ENCODE assay signal across 1 cellular context in the genomic region with DNA sequence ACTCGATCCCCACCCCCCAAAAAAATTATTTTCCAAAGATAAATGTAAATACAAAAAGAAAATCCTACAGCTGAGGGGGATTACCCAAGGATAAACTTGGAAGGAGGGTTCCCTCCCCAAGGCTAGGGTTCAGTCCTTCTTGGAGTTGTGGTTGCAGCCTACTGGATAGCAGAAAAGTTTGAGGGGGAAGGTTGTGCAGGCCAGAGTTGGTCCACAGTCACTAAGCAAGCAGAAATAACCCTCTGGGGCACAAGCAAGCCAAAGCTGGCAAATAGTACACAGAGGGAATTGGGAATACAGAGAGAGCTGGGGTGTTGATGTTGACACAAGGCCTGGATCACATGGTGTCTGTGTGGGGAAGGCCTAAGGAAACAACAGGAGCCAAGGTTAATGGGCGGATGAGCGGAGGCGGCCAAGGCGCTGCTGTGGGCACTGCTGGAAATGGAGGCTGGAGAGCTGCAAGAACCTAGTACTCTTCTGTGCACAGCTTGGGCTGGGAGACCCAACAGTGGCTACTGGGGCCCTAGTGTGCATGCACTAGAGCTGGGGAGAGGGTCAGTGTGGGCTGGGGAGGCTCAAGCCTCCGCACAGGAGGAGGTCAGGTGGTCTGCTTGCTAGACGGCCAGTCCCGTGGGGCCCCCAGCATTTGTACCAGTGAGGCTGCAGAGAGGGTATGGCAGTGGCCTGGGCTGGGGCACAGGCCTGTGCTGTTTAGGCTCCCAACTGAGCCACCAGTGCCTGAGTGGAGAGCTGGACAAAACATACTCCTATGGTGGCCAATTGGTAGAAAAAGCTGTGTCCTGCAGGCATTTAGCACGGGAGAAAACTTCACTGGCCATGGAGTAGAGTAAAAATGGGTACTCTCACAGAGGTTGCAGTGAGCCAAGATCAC.
TF ChIP-seq lines count a peak whose summit lies in the region.

No MANE protein-coding gene starts in this region.

TF ChIP-seq in HepG2, 621 proteins besides CTCF, POLR2A, EP300 and RAD21 (continued from another document and continues in another):
- TF ChIP-seq, protein P1, sequence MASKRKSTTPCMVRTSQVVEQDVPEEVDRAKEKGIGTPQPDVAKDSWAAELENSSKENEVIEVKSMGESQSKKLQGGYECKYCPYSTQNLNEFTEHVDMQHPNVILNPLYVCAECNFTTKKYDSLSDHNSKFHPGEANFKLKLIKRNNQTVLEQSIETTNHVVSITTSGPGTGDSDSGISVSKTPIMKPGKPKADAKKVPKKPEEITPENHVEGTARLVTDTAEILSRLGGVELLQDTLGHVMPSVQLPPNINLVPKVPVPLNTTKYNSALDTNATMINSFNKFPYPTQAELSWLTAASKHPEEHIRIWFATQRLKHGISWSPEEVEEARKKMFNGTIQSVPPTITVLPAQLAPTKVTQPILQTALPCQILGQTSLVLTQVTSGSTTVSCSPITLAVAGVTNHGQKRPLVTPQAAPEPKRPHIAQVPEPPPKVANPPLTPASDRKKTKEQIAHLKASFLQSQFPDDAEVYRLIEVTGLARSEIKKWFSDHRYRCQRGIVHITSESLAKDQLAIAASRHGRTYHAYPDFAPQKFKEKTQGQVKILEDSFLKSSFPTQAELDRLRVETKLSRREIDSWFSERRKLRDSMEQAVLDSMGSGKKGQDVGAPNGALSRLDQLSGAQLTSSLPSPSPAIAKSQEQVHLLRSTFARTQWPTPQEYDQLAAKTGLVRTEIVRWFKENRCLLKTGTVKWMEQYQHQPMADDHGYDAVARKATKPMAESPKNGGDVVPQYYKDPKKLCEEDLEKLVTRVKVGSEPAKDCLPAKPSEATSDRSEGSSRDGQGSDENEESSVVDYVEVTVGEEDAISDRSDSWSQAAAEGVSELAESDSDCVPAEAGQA (IDR thresholded peaks at IDR 0.05; ENCODE audit: low read depth), result peak; percentile 65; the same call in 1 of the 2 replicates
- TF ChIP-seq, protein P1 (CRISPR knock-in tag; IDR thresholded peaks at IDR 0.05; ENCODE audit: borderline replicate concordance), result no peak
- TF ChIP-seq TMF1 (CRISPR knock-in tag; IDR thresholded peaks at IDR 0.05; ENCODE audit: low read depth), result no peak; the same call in 1 of the 2 replicates
- peak; percentile 56 for TF ChIP-seq RBM39 (IDR thresholded peaks at IDR 0.05; ENCODE audit: low read depth, low read length, poor library complexity, severe bottlenecking)
- no peak for TF ChIP-seq ZSCAN22 (CRISPR knock-in tag; IDR thresholded peaks at IDR 0.05)
- TF ChIP-seq TAF1 (CRISPR knock-in tag; IDR thresholded peaks at IDR 0.05), result peak; percentile 34
- no peak for TF ChIP-seq ZNF616 (CRISPR knock-in tag; IDR thresholded peaks at IDR 0.05; ENCODE audit: low read depth)
- TF ChIP-seq, protein P2, sequence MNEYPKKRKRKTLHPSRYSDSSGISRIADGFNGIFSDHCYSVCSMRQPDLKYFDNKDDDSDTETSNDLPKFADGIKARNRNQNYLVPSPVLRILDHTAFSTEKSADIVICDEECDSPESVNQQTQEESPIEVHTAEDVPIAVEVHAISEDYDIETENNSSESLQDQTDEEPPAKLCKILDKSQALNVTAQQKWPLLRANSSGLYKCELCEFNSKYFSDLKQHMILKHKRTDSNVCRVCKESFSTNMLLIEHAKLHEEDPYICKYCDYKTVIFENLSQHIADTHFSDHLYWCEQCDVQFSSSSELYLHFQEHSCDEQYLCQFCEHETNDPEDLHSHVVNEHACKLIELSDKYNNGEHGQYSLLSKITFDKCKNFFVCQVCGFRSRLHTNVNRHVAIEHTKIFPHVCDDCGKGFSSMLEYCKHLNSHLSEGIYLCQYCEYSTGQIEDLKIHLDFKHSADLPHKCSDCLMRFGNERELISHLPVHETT (CRISPR knock-in tag; conservative IDR thresholded peaks at IDR 0.05), result 0 out of 2 replicates have a peak, but pooled peaks have one; percentile 59
- no peak for TF ChIP-seq ZNF383 (CRISPR knock-in tag; IDR thresholded peaks at IDR 0.05; ENCODE audit: borderline replicate concordance)
- peak; percentile 29; the same call in 1 of the 2 replicates for TF ChIP-seq ZZZ3 (CRISPR knock-in tag; IDR thresholded peaks at IDR 0.05; ENCODE audit: borderline replicate concordance)
- TF ChIP-seq AHR (CRISPR knock-in tag; IDR thresholded peaks at IDR 0.05), result peak; percentile 61; the same call in 1 of the 2 replicates
- TF ChIP-seq ZNF335 (CRISPR knock-in tag; IDR thresholded peaks at IDR 0.05), result peak; percentile 74
- TF ChIP-seq ZIK1 (CRISPR knock-in tag; IDR thresholded peaks at IDR 0.05; ENCODE audit: borderline replicate concordance, low read depth), result peak; percentile 48; the same call in 1 of the 2 replicates
- peak; percentile 80 for TF ChIP-seq RXRB (CRISPR knock-in tag; IDR thresholded peaks at IDR 0.05; ENCODE audit: borderline replicate concordance)
- TF ChIP-seq ELF3 (CRISPR knock-in tag; IDR thresholded peaks at IDR 0.05), result peak; percentile 89
- peak; percentile 87 for TF ChIP-seq HDAC1 (CRISPR knock-in tag; IDR thresholded peaks at IDR 0.05)
- peak; percentile 43; the same call in 1 of the 2 replicates for TF ChIP-seq ZNF816 (CRISPR knock-in tag; IDR thresholded peaks at IDR 0.05; ENCODE audit: borderline replicate concordance)
- peak; percentile 41; the same call in 1 of the 2 replicates for TF ChIP-seq CREM (IDR thresholded peaks at IDR 0.05)
- TF ChIP-seq CREM (CRISPR knock-in tag; IDR thresholded peaks at IDR 0.05), result no peak
- TF ChIP-seq, protein P3, sequence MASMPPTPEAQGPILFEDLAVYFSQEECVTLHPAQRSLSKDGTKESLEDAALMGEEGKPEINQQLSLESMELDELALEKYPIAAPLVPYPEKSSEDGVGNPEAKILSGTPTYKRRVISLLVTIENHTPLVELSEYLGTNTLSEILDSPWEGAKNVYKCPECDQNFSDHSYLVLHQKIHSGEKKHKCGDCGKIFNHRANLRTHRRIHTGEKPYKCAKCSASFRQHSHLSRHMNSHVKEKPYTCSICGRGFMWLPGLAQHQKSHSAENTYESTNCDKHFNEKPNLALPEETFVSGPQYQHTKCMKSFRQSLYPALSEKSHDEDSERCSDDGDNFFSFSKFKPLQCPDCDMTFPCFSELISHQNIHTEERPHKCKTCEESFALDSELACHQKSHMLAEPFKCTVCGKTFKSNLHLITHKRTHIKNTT (CRISPR knock-in tag; IDR thresholded peaks at IDR 0.05), result no peak
- TF ChIP-seq ZNF891 (CRISPR knock-in tag; IDR thresholded peaks at IDR 0.05), result peak; percentile 46; the same call in 1 of the 2 replicates
- peak; percentile 93 for TF ChIP-seq FOXJ3 (CRISPR knock-in tag; IDR thresholded peaks at IDR 0.05; ENCODE audit: borderline replicate concordance)
- no peak for TF ChIP-seq ZNF678 (CRISPR knock-in tag; IDR thresholded peaks at IDR 0.05)
- peak; percentile 90 for TF ChIP-seq BCL6 (CRISPR knock-in tag; IDR thresholded peaks at IDR 0.05)
- TF ChIP-seq, protein P4, sequence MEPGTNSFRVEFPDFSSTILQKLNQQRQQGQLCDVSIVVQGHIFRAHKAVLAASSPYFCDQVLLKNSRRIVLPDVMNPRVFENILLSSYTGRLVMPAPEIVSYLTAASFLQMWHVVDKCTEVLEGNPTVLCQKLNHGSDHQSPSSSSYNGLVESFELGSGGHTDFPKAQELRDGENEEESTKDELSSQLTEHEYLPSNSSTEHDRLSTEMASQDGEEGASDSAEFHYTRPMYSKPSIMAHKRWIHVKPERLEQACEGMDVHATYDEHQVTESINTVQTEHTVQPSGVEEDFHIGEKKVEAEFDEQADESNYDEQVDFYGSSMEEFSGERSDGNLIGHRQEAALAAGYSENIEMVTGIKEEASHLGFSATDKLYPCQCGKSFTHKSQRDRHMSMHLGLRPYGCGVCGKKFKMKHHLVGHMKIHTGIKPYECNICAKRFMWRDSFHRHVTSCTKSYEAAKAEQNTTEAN (CRISPR knock-in tag; conservative IDR thresholded peaks at IDR 0.05), result peak; percentile 84
- TF ChIP-seq FOSL2 (CRISPR knock-in tag; IDR thresholded peaks at IDR 0.05), result peak; percentile 70
- no peak for TF ChIP-seq MATR3 (CRISPR knock-in tag; IDR thresholded peaks at IDR 0.05)
- TF ChIP-seq, protein P5, sequence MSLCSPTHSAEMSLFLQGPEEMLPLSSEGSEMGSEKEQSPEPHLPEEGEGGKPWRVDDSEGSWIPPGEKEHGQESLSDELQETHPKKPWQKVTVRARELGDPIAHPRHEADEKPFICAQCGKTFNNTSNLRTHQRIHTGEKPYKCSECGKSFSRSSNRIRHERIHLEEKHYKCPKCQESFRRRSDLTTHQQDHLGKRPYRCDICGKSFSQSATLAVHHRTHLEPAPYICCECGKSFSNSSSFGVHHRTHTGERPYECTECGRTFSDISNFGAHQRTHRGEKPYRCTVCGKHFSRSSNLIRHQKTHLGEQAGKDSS (CRISPR knock-in tag; IDR thresholded peaks at IDR 0.05; ENCODE audit: borderline replicate concordance, low read depth), result peak; percentile 65; the same call in 1 of the 2 replicates
- no peak for TF ChIP-seq GTF2F1 (IDR thresholded peaks at IDR 0.05; ENCODE audit: low read length)
- TF ChIP-seq ZNF431 (CRISPR knock-in tag; IDR thresholded peaks at IDR 0.05; ENCODE audit: borderline replicate concordance, low read depth), result peak; percentile 99
- TF ChIP-seq, protein P6, sequence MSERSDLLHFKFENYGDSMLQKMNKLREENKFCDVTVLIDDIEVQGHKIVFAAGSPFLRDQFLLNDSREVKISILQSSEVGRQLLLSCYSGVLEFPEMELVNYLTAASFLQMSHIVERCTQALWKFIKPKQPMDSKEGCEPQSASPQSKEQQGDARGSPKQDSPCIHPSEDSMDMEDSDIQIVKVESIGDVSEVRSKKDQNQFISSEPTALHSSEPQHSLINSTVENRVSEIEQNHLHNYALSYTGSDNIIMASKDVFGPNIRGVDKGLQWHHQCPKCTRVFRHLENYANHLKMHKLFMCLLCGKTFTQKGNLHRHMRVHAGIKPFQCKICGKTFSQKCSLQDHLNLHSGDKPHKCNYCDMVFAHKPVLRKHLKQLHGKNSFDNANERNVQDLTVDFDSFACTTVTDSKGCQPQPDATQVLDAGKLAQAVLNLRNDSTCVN (CRISPR knock-in tag; IDR thresholded peaks at IDR 0.05; ENCODE audit: borderline replicate concordance), result peak; percentile 57; the same call in 1 of the 2 replicates
- TF ChIP-seq, protein P7, sequence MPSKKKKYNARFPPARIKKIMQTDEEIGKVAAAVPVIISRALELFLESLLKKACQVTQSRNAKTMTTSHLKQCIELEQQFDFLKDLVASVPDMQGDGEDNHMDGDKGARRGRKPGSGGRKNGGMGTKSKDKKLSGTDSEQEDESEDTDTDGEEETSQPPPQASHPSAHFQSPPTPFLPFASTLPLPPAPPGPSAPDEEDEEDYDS (CRISPR knock-in tag; IDR thresholded peaks at IDR 0.05), result peak; percentile 85
- no peak for TF ChIP-seq ZNF703 (CRISPR knock-in tag; IDR thresholded peaks at IDR 0.05; ENCODE audit: borderline replicate concordance)
- TF ChIP-seq, protein P8, sequence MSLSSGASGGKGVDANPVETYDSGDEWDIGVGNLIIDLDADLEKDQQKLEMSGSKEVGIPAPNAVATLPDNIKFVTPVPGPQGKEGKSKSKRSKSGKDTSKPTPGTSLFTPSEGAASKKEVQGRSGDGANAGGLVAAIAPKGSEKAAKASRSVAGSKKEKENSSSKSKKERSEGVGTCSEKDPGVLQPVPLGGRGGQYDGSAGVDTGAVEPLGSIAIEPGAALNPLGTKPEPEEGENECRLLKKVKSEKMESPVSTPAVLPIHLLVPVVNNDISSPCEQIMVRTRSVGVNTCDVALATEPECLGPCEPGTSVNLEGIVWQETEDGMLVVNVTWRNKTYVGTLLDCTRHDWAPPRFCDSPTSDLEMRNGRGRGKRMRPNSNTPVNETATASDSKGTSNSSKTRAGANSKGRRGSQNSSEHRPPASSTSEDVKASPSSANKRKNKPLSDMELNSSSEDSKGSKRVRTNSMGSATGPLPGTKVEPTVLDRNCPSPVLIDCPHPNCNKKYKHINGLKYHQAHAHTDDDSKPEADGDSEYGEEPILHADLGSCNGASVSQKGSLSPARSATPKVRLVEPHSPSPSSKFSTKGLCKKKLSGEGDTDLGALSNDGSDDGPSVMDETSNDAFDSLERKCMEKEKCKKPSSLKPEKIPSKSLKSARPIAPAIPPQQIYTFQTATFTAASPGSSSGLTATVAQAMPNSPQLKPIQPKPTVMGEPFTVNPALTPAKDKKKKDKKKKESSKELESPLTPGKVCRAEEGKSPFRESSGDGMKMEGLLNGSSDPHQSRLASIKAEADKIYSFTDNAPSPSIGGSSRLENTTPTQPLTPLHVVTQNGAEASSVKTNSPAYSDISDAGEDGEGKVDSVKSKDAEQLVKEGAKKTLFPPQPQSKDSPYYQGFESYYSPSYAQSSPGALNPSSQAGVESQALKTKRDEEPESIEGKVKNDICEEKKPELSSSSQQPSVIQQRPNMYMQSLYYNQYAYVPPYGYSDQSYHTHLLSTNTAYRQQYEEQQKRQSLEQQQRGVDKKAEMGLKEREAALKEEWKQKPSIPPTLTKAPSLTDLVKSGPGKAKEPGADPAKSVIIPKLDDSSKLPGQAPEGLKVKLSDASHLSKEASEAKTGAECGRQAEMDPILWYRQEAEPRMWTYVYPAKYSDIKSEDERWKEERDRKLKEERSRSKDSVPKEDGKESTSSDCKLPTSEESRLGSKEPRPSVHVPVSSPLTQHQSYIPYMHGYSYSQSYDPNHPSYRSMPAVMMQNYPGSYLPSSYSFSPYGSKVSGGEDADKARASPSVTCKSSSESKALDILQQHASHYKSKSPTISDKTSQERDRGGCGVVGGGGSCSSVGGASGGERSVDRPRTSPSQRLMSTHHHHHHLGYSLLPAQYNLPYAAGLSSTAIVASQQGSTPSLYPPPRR (CRISPR knock-in tag; IDR thresholded peaks at IDR 0.05; ENCODE audit: borderline replicate concordance), result peak; percentile 87
- TF ChIP-seq, protein P9, sequence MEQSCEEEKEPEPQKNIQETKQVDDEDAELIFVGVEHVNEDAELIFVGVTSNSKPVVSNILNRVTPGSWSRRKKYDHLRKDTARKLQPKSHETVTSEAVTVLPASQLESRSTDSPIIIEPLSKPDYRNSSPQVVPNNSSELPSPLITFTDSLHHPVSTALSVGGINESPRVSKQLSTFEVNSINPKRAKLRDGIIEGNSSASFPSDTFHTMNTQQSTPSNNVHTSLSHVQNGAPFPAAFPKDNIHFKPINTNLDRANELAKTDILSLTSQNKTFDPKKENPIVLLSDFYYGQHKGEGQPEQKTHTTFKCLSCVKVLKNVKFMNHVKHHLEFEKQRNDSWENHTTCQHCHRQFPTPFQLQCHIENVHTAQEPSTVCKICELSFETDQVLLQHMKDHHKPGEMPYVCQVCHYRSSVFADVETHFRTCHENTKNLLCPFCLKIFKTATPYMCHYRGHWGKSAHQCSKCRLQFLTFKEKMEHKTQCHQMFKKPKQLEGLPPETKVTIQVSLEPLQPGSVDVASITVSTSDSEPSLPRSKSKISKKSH (CRISPR knock-in tag; IDR thresholded peaks at IDR 0.05; ENCODE audit: borderline replicate concordance), result peak; percentile 79; the same call in 1 of the 2 replicates
- TF ChIP-seq ZNF547 (CRISPR knock-in tag; IDR thresholded peaks at IDR 0.05), result peak; percentile 56; the same call in 1 of the 2 replicates
- TF ChIP-seq YEATS2 (CRISPR knock-in tag; IDR thresholded peaks at IDR 0.05; ENCODE audit: borderline replicate concordance), result peak; percentile 84
